In genomic region chr10:58517481-58518355, GRCh38 we compare ENCODE assay signal across 1 cellular context.
TF ChIP-seq lines count a peak whose summit lies in the region.

No MANE protein-coding gene starts in this region.

TF ChIP-seq in HepG2, 621 proteins besides CTCF, POLR2A, EP300 and RAD21 (continued from another document):
- TF ChIP-seq ZHX1 (CRISPR knock-in tag; IDR thresholded peaks at IDR 0.05; ENCODE audit: low read depth) (no peak), EED (CRISPR knock-in tag; IDR thresholded peaks at IDR 0.05) (no peak), ZBTB3 (CRISPR knock-in tag; IDR thresholded peaks at IDR 0.05; ENCODE audit: borderline replicate concordance, low read depth) (no peak), ATF7-NPFF (CRISPR knock-in tag; IDR thresholded peaks at IDR 0.05; ENCODE audit: low read depth) (no peak), ZNF558 (CRISPR knock-in tag; IDR thresholded peaks at IDR 0.05; ENCODE audit: borderline replicate concordance) (no peak), ZNF770 (CRISPR knock-in tag; IDR thresholded peaks at IDR 0.05) (no peak), HDAC2 (CRISPR knock-in tag; IDR thresholded peaks at IDR 0.05) (no peak), MAFK (conservative IDR thresholded peaks at IDR 0.05 in 1 of 2, IDR thresholded peaks at IDR 0.05 in 1 of 2; ENCODE audit: low read length in 2 of 2) (peak; percentile 41 to 72; a peak in 3 of 4 replicates), MAFF (IDR thresholded peaks at IDR 0.05; ENCODE audit: low read depth, low read length) (peak; percentile 54)
